Comparison of ENCODE assay signal across 16 cellular contexts in genomic region chr12:87112946-87113345, GRCh38.
"Had no signal": no experiment of that assay in that cellular context is flagged by ENCODE, and none has a peak within 500 bp of the region (broad histone marks: within the 10 kb centered on the region; RNA-seq: fewer than 3 reads in every experiment).

No MANE protein-coding gene starts in this region.

- ATAC-seq: natural killer cell treated with Interleukin-12 subunit alpha and Interleukin-12 subunit beta and Interleukin-15 and Interleukin-18, amount 100 ng/mL, for 72 hours; stimulated activated effector memory CD8-positive, alpha-beta T cell treated with anti-CD3 and anti-CD28 coated beads, Interleukin-12 subunit alpha, Interleukin-12 subunit beta, amount 100 ng/mL, for 72 hours; WTC11 had no signal

- DNase-seq: activated CD4-positive, alpha-beta memory T cell treated with anti-CD3 and anti-CD28 coated beads, Interleukin-2, amount 10 ng/mL, durations not matched to agents 7 days and 5 days; activated CD4-positive, alpha-beta T cell treated with anti-CD3 and anti-CD28 coated beads for 4 hours; activated effector memory CD4-positive, alpha-beta T cell treated with Interleukin-2 at 50 U/mL for 16 hours; activated T-cell treated with anti-CD3 and anti-CD28 coated beads, Interleukin-2, amount 50 U/mL, for 24 hours; esophagus squamous epithelium; glutamatergic neuron; hypothalamus; kidney glomerular epithelial cell; mesendoderm; posterior cingulate gyrus; retina; thyroid gland had no signal

- FAIRE-seq: urothelium cell line had no signal
